In the genomic region with DNA sequence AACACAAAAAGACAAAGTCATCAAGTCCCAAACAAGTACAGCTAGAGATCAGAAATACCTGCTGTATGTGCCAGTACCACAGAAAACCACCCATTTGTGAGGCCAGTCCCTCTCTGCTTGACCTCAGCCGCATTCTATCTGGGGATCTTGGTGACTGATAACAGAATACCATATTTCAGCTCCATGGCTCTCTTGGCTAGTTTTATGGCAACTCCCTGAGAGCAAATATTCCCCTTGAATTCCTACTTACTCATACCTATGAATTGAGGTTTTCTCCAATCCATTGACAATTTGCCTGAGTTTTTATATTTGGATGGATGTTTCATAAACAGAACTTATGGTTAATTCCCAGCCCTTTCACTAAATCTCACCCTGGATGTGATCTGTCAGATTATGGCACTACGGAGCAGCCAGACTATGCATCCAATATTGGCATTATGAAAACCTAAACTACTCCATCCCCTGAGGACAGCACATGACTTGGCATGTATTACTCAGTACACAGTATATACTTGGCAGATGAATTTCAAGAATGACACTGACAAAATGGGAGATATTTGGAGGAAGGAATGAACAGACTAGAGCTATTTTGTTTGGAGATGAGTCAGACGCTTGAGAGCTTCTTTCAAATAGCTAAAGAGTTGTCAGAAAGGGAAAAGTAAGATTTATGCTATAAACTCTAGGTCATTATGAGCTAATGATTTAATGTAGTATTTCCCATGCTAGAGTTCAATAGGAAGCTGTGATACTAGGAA, we compare ENCODE assay signal across 9 cellular contexts.
A peak's percentile ranks its signal among the peaks of the same experiment; 100 is the strongest.
DNase-seq lines count a peak whose midpoint lies in the region; ATAC-seq and TF ChIP-seq lines count a peak whose summit lies in the region.
"Had no signal": no experiment of that assay in that cellular context is flagged by ENCODE, and none has a peak within 500 bp of the region (broad histone marks: within the 10 kb centered on the region; RNA-seq: fewer than 3 reads in every experiment).

No MANE protein-coding gene starts in this region.

- H3K4me3 ChIP-seq in osteoblast (ENCODE audit: insufficient read depth, low read length) = no peak overlapping the region
- no peak overlapping the region for H3K4me3 ChIP-seq in CD8-positive, alpha-beta memory T cell (ENCODE audit: low read length)

- no peak overlapping the region for H2AFZ ChIP-seq in osteoblast (ENCODE audit: low read length)

- peaks cover 46% of the 10 kb centered on the region for H3K4me1 Mint-ChIP-seq in T-helper 2 cell treated with Interferon-gamma antibody and Interleukin-4, amounts not matched to agents 5 μg/mL and 100 μg/mL, for 36 hours (ENCODE audit: low read depth)
- H3K4me1 Mint-ChIP-seq in CD8-positive, alpha-beta memory T cell = peaks cover 37 to 58% (median 52%) of the 10 kb centered on the region in 3 donors

- peaks cover 38% of the 10 kb centered on the region for H3K36me3 Mint-ChIP-seq in T-helper 2 cell treated with Interferon-gamma antibody and Interleukin-4, amounts not matched to agents 5 μg/mL and 100 μg/mL, for 36 hours (ENCODE audit: low read depth)
- peaks cover 6 to 9% (median 7%) of the 10 kb centered on the region in 3 donors for H3K36me3 Mint-ChIP-seq in CD8-positive, alpha-beta memory T cell

- no peaks in the 10 kb centered on the region for H4K20me1 ChIP-seq in osteoblast (ENCODE audit: insufficient read depth, low read length)

- no peaks in the 10 kb centered on the region for H3K79me2 ChIP-seq in osteoblast (ENCODE audit: insufficient read depth, low read length)

- H3K4me3 Mint-ChIP-seq in T-helper 2 cell treated with Interferon-gamma antibody and Interleukin-4, amounts not matched to agents 5 μg/mL and 100 μg/mL, for 36 hours = no peak overlapping the region
- peak overlapping the region in 1 of 7 donors; percentile 0 for H3K4me3 Mint-ChIP-seq in CD8-positive, alpha-beta memory T cell

- TF ChIP-seq CTCF in osteoblast (IDR thresholded peaks at IDR 0.05; ENCODE audit: extremely low read depth, low read depth, low read length) = no peak

- H3K9me3 Mint-ChIP-seq in T-helper 2 cell treated with Interferon-gamma antibody and Interleukin-4, amounts not matched to agents 5 μg/mL and 100 μg/mL, for 36 hours = peaks cover 2% of the 10 kb centered on the region
- no peaks in the 10 kb centered on the region for H3K9me3 Mint-ChIP-seq in CD8-positive, alpha-beta memory T cell

- H3K4me1 ChIP-seq in osteoblast (ENCODE audit: insufficient read depth, low read length) = peaks cover 25% of the 10 kb centered on the region
- peaks cover 39% of the 10 kb centered on the region for H3K4me1 ChIP-seq in CD8-positive, alpha-beta memory T cell (ENCODE audit: insufficient read depth, low read length)

- H3K27me3 Mint-ChIP-seq in T-helper 2 cell treated with Interferon-gamma antibody and Interleukin-4, amounts not matched to agents 5 μg/mL and 100 μg/mL, for 36 hours (ENCODE audit: low read depth) = no peaks in the 10 kb centered on the region
- H3K27me3 Mint-ChIP-seq in CD8-positive, alpha-beta memory T cell = no peaks in the 10 kb centered on the region

- peaks cover 4% of the 10 kb centered on the region for H3K36me3 ChIP-seq in osteoblast (ENCODE audit: insufficient read depth, low read length)
- no peaks in the 10 kb centered on the region for H3K36me3 ChIP-seq in CD8-positive, alpha-beta memory T cell (ENCODE audit: insufficient read depth, low read length)

- peak overlapping the region; percentile 32 for H3K27ac Mint-ChIP-seq in T-helper 2 cell treated with Interferon-gamma antibody and Interleukin-4, amounts not matched to agents 5 μg/mL and 100 μg/mL, for 36 hours
- H3K27ac Mint-ChIP-seq in CD8-positive, alpha-beta memory T cell = peak overlapping the region in 3 of 8 donors; percentile 2 to 18 (median 5)

- CTCF ChIA-PET in CD8-positive, alpha-beta memory T cell (lab: Charles Lee) = interaction anchor here (1.0 to 1.4 kb wide), 4 partner anchors 9 to 41 kb away, joined by 3 to 5 read pairs (median 4); no protein-coding TSS in a partner anchor
- CTCF ChIA-PET in HEK293T (lab: Yijun Ruan, JAX) = no interaction called here

- no peaks in the 10 kb centered on the region for H3K9me3 ChIP-seq in osteoblast (ENCODE audit: low read depth, low read length)
- no peaks in the 10 kb centered on the region for H3K9me3 ChIP-seq in CD8-positive, alpha-beta memory T cell (ENCODE audit: low read length)

- peak overlapping the region; percentile 62 for H3K4me2 ChIP-seq in osteoblast (ENCODE audit: insufficient read depth, low read length)

- peak overlapping the region; percentile 76 for H3K27ac ChIP-seq in osteoblast (ENCODE audit: low read depth, low read length)
- no peak overlapping the region for H3K27ac ChIP-seq in CD8-positive, alpha-beta memory T cell (ENCODE audit: low read depth, low read length)

- POLR2A ChIA-PET in CD8-positive, alpha-beta memory T cell (lab: Charles Lee) = interaction anchor here (0.7 kb wide), 1 partner anchor 96 kb away, joined by 3 read pairs; the partner anchor contains the start of gene PRDM1
- POLR2A ChIA-PET in HEK293T (lab: Yijun Ruan, JAX) = no interaction called here

- no peaks in the 10 kb centered on the region for H3K27me3 ChIP-seq in osteoblast (ENCODE audit: insufficient read depth, low read length)
- no peaks in the 10 kb centered on the region for H3K27me3 ChIP-seq in CD8-positive, alpha-beta memory T cell (ENCODE audit: insufficient read depth, low read length, poor library complexity, severe bottlenecking)

- peak; percentile 39 for ATAC-seq in GM18870 (IDR thresholded peaks at IDR 0.05; ENCODE audit: unreplicated experiment)
- ATAC-seq in HG02938 (IDR thresholded peaks at IDR 0.05; ENCODE audit: unreplicated experiment) = peak; percentile 32

- no peak for DNase-seq in T-helper 2 cell treated with Interferon-gamma antibody and Interleukin-4, amounts not matched to agents 5 μg/mL and 100 μg/mL, for 36 hours (ENCODE audit: low spot score)
- DNase-seq in osteoblast (ENCODE audit: insufficient read length, low spot score, missing footprints) (no peak), NCI-H2171 treated with DMSO at 0.1 percent for 48 hours (lab: John Stamatoyannopoulos, UW) (no peak), HEK293T (ENCODE audit: extremely low spot score) (no peak), NCI-H1092 (lab: John Stamatoyannopoulos, UW) (no peak)
- DNase-seq in CD8-positive, alpha-beta memory T cell = no peak
- DNase-seq: GOT3 had no signal

TF ChIP-seq in HEK293T, 16 proteins besides CTCF, POLR2A, EP300 and RAD21:
- no peak for TF ChIP-seq FOXA1 (IDR thresholded peaks at IDR 0.05)
- no peak for TF ChIP-seq CTBP1 (IDR thresholded peaks at IDR 0.05; ENCODE audit: borderline replicate concordance)
- TF ChIP-seq TARDBP (IDR thresholded peaks at IDR 0.05) = no peak
- TF ChIP-seq BHLHE40 (IDR thresholded peaks at IDR 0.05; ENCODE audit: borderline replicate concordance) = no peak
- TF ChIP-seq ELF4 (IDR thresholded peaks at IDR 0.05) = no peak
- no peak for TF ChIP-seq L3MBTL2 (conservative IDR thresholded peaks at IDR 0.05)
